13 cellular contexts compared by ENCODE assay signal in genomic region chr15:89116404-89116803, GRCh38. TPM values are rescaled to one million over a fixed set of nuclear protein-coding genes. Genes with fewer than 3 reads are reported as not detected.
A peak's percentile ranks its signal among the peaks of the same experiment; 100 is the strongest.
DNase-seq lines count a peak whose midpoint lies in the region; ATAC-seq and TF ChIP-seq lines count a peak whose summit lies in the region.
"Had no signal": no experiment of that assay in that cellular context is flagged by ENCODE, and none has a peak within 500 bp of the region (broad histone marks: within the 10 kb centered on the region; RNA-seq: fewer than 3 reads in every experiment).

No MANE protein-coding gene starts in this region.

- H3K9me3 Mint-ChIP-seq in CD8-positive, alpha-beta T cell = no peaks in the 10 kb centered on the region

- no peak overlapping the region for H3K4me3 Mint-ChIP-seq in CD8-positive, alpha-beta T cell
- H3K4me3 Mint-ChIP-seq: T-helper 17 cell had no signal

- no peaks in the 10 kb centered on the region for H3K27me3 Mint-ChIP-seq in CD8-positive, alpha-beta T cell (ENCODE audit: low read depth)
- H3K27me3 Mint-ChIP-seq: T-helper 17 cell had no signal

- 71 to 78% methylated on average over 7 of the region's 7 CpGs for WGBS in esophagus, 2 donors
- WGBS in thyroid gland, 2 donors = 72 to 86% methylated on average over 7 of the region's 7 CpGs

- intact Hi-C loops in CD8-positive, alpha-beta T cell (cut with DNase I, micrococcal nuclease) = loop anchor here (5.0 to 10.0 kb wide), 2 partner anchors 39 to 58 kb away; no protein-coding TSS in a partner anchor
- intact Hi-C loops in thyroid gland (cut with DNase I) = no loop called here

- H3K4me2 ChIP-seq in osteoblast (ENCODE audit: insufficient read depth, low read length) = no peak overlapping the region
- H3K4me2 ChIP-seq: BLaER1 had no signal

- DNase-seq in DMS53 treated with DMSO at 0.1 percent for 48 hours (lab: John Stamatoyannopoulos, UW; ENCODE audit: unreplicated experiment) = peak; percentile 96
- peak; percentile 90 for DNase-seq in NCI-H748 (lab: John Stamatoyannopoulos, UW; ENCODE audit: unreplicated experiment)
- DNase-seq in osteoblast (ENCODE audit: insufficient read length, low spot score, missing footprints) = no peak
- DNase-seq in stimulated activated naive CD4-positive, alpha-beta T cell (lab: John Stamatoyannopoulos, UW) = no peak
- no peak for DNase-seq in CD8-positive, alpha-beta T cell
- DNase-seq in thyroid gland = no peak
- DNase-seq: NCI-H1694; spleen; stimulated activated naive CD4-positive, alpha-beta T cell treated with Interleukin-2 at 50 U/mL for 16 hours; T-helper 17 cell had no signal

- H3K4me1 ChIP-seq in esophagus (ENCODE audit: control insufficient read depth in 2 of 2, insufficient read depth in 2 of 2, low read length in 1 of 2) = peaks cover 0 to 8% of the 10 kb centered on the region in 2 donors
- H3K4me1 ChIP-seq in osteoblast (ENCODE audit: insufficient read depth, low read length) = peaks cover 70% of the 10 kb centered on the region
- peaks cover 9% of the 10 kb centered on the region for H3K4me1 ChIP-seq in CD8-positive, alpha-beta T cell (ENCODE audit: insufficient read depth, low read length)
- H3K4me1 ChIP-seq in thyroid gland = peaks cover 5 to 16% of the 10 kb centered on the region in 2 donors

- H3K79me2 ChIP-seq in osteoblast (ENCODE audit: insufficient read depth, low read length) = peaks cover 62% of the 10 kb centered on the region

- peak overlapping the region; percentile 11 to 61 for H3K27ac ChIP-seq in esophagus (ENCODE audit: low read depth in 2 of 2, low read length in 1 of 2)
- H3K27ac ChIP-seq in osteoblast (ENCODE audit: low read depth, low read length) = peak overlapping the region; percentile 78
- no peak overlapping the region for H3K27ac ChIP-seq in CD8-positive, alpha-beta T cell (ENCODE audit: low read depth, low read length)
- no peak overlapping the region for H3K27ac ChIP-seq in thyroid gland
- H3K27ac ChIP-seq: BLaER1 had no signal

- CTCF ChIA-PET in CD8-positive, alpha-beta T cell (lab: Charles Lee) = interaction anchor here (1.2 kb wide), 1 partner anchor 13 kb away, joined by 4 read pairs; no protein-coding TSS in a partner anchor

- no peak overlapping the region for H3K27ac Mint-ChIP-seq in CD8-positive, alpha-beta T cell
- H3K27ac Mint-ChIP-seq: T-helper 17 cell had no signal

- peaks cover 10% of the 10 kb centered on the region for H3K4me1 Mint-ChIP-seq in CD8-positive, alpha-beta T cell (ENCODE audit: low read depth)

- H3K36me3 ChIP-seq in esophagus (ENCODE audit: control insufficient read depth in 2 of 2, insufficient read depth in 2 of 2, low read length in 1 of 2) (peaks cover 3 to 5% of the 10 kb centered on the region in 2 donors), osteoblast (ENCODE audit: insufficient read depth, low read length) (peaks cover 49% of the 10 kb centered on the region), thyroid gland (peaks cover 0 to 4% of the 10 kb centered on the region in 2 donors)
- peaks cover 13% of the 10 kb centered on the region for H3K36me3 ChIP-seq in CD8-positive, alpha-beta T cell (ENCODE audit: insufficient read depth, low read length)

- peaks cover 2% of the 10 kb centered on the region for H4K20me1 ChIP-seq in osteoblast (ENCODE audit: insufficient read depth, low read length)

- no peak for TF ChIP-seq POLR2A in thyroid gland (IDR thresholded peaks at IDR 0.05)

- H2AFZ ChIP-seq in osteoblast (ENCODE audit: low read length) = no peak overlapping the region

- H3K4me3 ChIP-seq in esophagus (ENCODE audit: low read depth in 1 of 2, low read length in 2 of 2) = no peak overlapping the region
- H3K4me3 ChIP-seq in osteoblast (ENCODE audit: insufficient read depth, low read length) = no peak overlapping the region
- H3K4me3 ChIP-seq in CD8-positive, alpha-beta T cell (ENCODE audit: low read depth, low read length) = no peak overlapping the region
- H3K4me3 ChIP-seq in thyroid gland (replicated peaks in 1 of 3) = no peak overlapping the region
- H3K4me3 ChIP-seq: BLaER1, spleen had no signal

- ATAC-seq in CD8-positive, alpha-beta T cell = no peak
- ATAC-seq in GM19455 (IDR thresholded peaks at IDR 0.05; ENCODE audit: unreplicated experiment) = no peak
- ATAC-seq: T-helper 17 cell had no signal

- no peak for TF ChIP-seq CTCF in osteoblast (IDR thresholded peaks at IDR 0.05; ENCODE audit: extremely low read depth, low read depth, low read length)
- no peak for TF ChIP-seq CTCF in CD8-positive, alpha-beta T cell (IDR thresholded peaks at IDR 0.05)
- no peak for TF ChIP-seq CTCF in thyroid gland (IDR thresholded peaks at IDR 0.05)

- H3K27me3 ChIP-seq in esophagus (ENCODE audit: control insufficient read depth in 1 of 2, insufficient read depth in 2 of 2, low read length in 2 of 2) = no peaks in the 10 kb centered on the region
- H3K27me3 ChIP-seq in osteoblast (ENCODE audit: insufficient read depth, low read length) = no peaks in the 10 kb centered on the region
- no peaks in the 10 kb centered on the region for H3K27me3 ChIP-seq in CD8-positive, alpha-beta T cell (ENCODE audit: insufficient read depth, low read length)
- no peaks in the 10 kb centered on the region for H3K27me3 ChIP-seq in thyroid gland
- H3K27me3 ChIP-seq: BLaER1, spleen had no signal

- POLR2A ChIA-PET in CD8-positive, alpha-beta T cell (lab: Charles Lee) = no interaction called here

- no peaks in the 10 kb centered on the region for H3K9me3 ChIP-seq in esophagus (ENCODE audit: control insufficient read depth in 2 of 2, insufficient read depth in 1 of 2, low read depth in 1 of 2, low read length in 1 of 2)
- H3K9me3 ChIP-seq in osteoblast (ENCODE audit: low read depth, low read length) = no peaks in the 10 kb centered on the region
- H3K9me3 ChIP-seq in CD8-positive, alpha-beta T cell (ENCODE audit: low read length) = no peaks in the 10 kb centered on the region
- no peaks in the 10 kb centered on the region for H3K9me3 ChIP-seq in thyroid gland
- H3K9me3 ChIP-seq: BLaER1, spleen had no signal

- H3K36me3 Mint-ChIP-seq in CD8-positive, alpha-beta T cell = peaks cover 78% of the 10 kb centered on the region

RNA-seq across cellular contexts. Expression of gene ABHD2, which starts 28.1 kb away (rescaled TPM):
- 1 to 10 TPM; 3.8 to 6.0 TPM for polyA plus RNA-seq in esophagus
- total RNA-seq in osteoblast (115 and 151 TPM in 2 replicates), thyroid gland (10 to 100 TPM; 52.0 to 74.4 (median 66.2) TPM)
- 10 to 100 TPM; 22.2 to 25.7 TPM for total RNA-seq in CD8-positive, alpha-beta T cell

Comparison
In these comparisons a context has a peak if more than half of its experiments do, and no peak if none do; other contexts are left out.
1. DNase-seq: peak in DMS53 treated with DMSO at 0.1 percent for 48 hours (single experiment) and NCI-H748 (single experiment); none in osteoblast (single experiment), stimulated activated naive CD4-positive, alpha-beta T cell (0 of 6), CD8-positive, alpha-beta T cell (0 of 7) and thyroid gland (0 of 2).
2. H3K27ac ChIP-seq: peak in esophagus (2 of 2) and osteoblast (single experiment); none in CD8-positive, alpha-beta T cell (single experiment) and thyroid gland (0 of 3).